Comparison of ENCODE assay signal across 1 cellular context in genomic region chr20:51594999-51595532, GRCh38.
A peak's percentile ranks its signal among the peaks of the same experiment; 100 is the strongest.
TF ChIP-seq lines count a peak whose summit lies in the region.

No MANE protein-coding gene starts in this region.

TF ChIP-seq in K562, 482 proteins besides CTCF, POLR2A, EP300 and RAD21 (continued from another document and continues in another):
- TF ChIP-seq ZNF609 (CRISPR knock-in tag; IDR thresholded peaks at IDR 0.05; ENCODE audit: borderline replicate concordance) (0 out of 2 replicates have a peak, but pooled peaks have one; percentile 56), TFE3 (CRISPR knock-in tag; IDR thresholded peaks at IDR 0.05) (no peak), ADNP (tag; IDR thresholded peaks at IDR 0.05) (no peak), NR0B1 (IDR thresholded peaks at IDR 0.05; ENCODE audit: partially characterized antibody) (no peak), HES1 (IDR thresholded peaks at IDR 0.05; ENCODE audit: low read depth) (no peak), ZNF140 (CRISPR knock-in tag; IDR thresholded peaks at IDR 0.05) (no peak), CTBP1 (IDR thresholded peaks at IDR 0.05; ENCODE audit: borderline replicate concordance) (peak; percentile 42; the same call in 1 of the 2 replicates), CBX5 (IDR thresholded peaks at IDR 0.05; ENCODE audit: borderline replicate concordance, low read depth) (no peak), ZNF3 (CRISPR knock-in tag; IDR thresholded peaks at IDR 0.05) (no peak), GABPB2 (CRISPR knock-in tag; conservative IDR thresholded peaks at IDR 0.05) (no peak), ZNF146 (CRISPR knock-in tag; IDR thresholded peaks at IDR 0.05; ENCODE audit: unreplicated experiment) (no peak), ZNF197 (CRISPR knock-in tag; IDR thresholded peaks at IDR 0.05; ENCODE audit: low read depth) (no peak), NFATC3 (IDR thresholded peaks at IDR 0.05) (no peak), ARID3B (CRISPR knock-in tag; IDR thresholded peaks at IDR 0.05; ENCODE audit: borderline replicate concordance) (no peak), E2F1 (CRISPR knock-in tag; IDR thresholded peaks at IDR 0.05) (0 out of 2 replicates have a peak, but pooled peaks have one; percentile 44), MLX (CRISPR knock-in tag; conservative IDR thresholded peaks at IDR 0.05) (no peak), HCFC1 (IDR thresholded peaks at IDR 0.05; ENCODE audit: low read depth, low read length) (0 out of 2 replicates have a peak, but pooled peaks have one; percentile 6), SRSF7 (optimal IDR thresholded peaks at IDR 0.05; ENCODE audit: low read depth, low read length) (no peak), YBX1 (IDR thresholded peaks at IDR 0.05) (no peak), ZFP91 (CRISPR knock-in tag; IDR thresholded peaks at IDR 0.05) (0 out of 2 replicates have a peak, but pooled peaks have one; percentile 7), ZBTB34 (CRISPR knock-in tag; IDR thresholded peaks at IDR 0.05) (no peak), NKRF (IDR thresholded peaks at IDR 0.05; ENCODE audit: borderline replicate concordance) (no peak), TBL1XR1 (IDR thresholded peaks at IDR 0.05; ENCODE audit: low read length in 2 of 2) (0 out of 4 replicates have a peak, but pooled peaks of 1 of the 2 experiments have one; percentile 25), MBD1 (CRISPR knock-in tag; IDR thresholded peaks at IDR 0.05) (no peak), EP400 (IDR thresholded peaks at IDR 0.05) (peak; percentile 84), ZNF507 (tag; conservative IDR thresholded peaks at IDR 0.05) (no peak), ZNF592 (IDR thresholded peaks at IDR 0.05) (peak; percentile 89)
